Comparison of ENCODE assay signal across 17 cellular contexts in genomic region chr22:46437990-46438389, GRCh38.
"Had no signal": no experiment of that assay in that cellular context is flagged by ENCODE, and none has a peak within 500 bp of the region (broad histone marks: within the 10 kb centered on the region; RNA-seq: fewer than 3 reads in every experiment).

No MANE protein-coding gene starts in this region.

- H3K36me3 Mint-ChIP-seq: activated naive CD8-positive, alpha-beta T cell treated with anti-CD3 and anti-CD28 coated beads, Interleukin-2, amount 10 ng/mL, durations not matched to agents 7 days and 5 days had no signal

- H3K36me3 ChIP-seq: breast epithelium, heart left ventricle, pancreas, transverse colon had no signal

- H3K4me3 Mint-ChIP-seq: activated naive CD8-positive, alpha-beta T cell treated with anti-CD3 and anti-CD28 coated beads, Interleukin-2, amount 10 ng/mL, durations not matched to agents 7 days and 5 days; dendritic cell treated with granulocyte-macrophage colony-stimulating factor and Interleukin-4, amounts not matched to agents 40 ng/mL and 50 ng/mL, for 4 days; effector memory CD8-positive, alpha-beta T cell; mesothelial cell of epicardium had no signal

- ATAC-seq: effector memory CD8-positive, alpha-beta T cell; heart left ventricle; left cardiac atrium; lower lobe of right lung; pancreas had no signal

- H3K9me3 Mint-ChIP-seq: activated naive CD8-positive, alpha-beta T cell treated with anti-CD3 and anti-CD28 coated beads, Interleukin-2, amount 10 ng/mL, durations not matched to agents 7 days and 5 days; dendritic cell treated with granulocyte-macrophage colony-stimulating factor and Interleukin-4, amounts not matched to agents 40 ng/mL and 50 ng/mL, for 4 days; effector memory CD8-positive, alpha-beta T cell; mesothelial cell of epicardium had no signal

- DNase-seq: activated CD4-positive, alpha-beta T cell treated with anti-CD3 and anti-CD28 coated beads, Interleukin-2, amount 50 U/mL, for 1 hour; activated CD8-positive, alpha-beta memory T cell treated with anti-CD3 and anti-CD28 coated beads for 24 hours; activated naive CD4-positive, alpha-beta T cell; activated naive CD8-positive, alpha-beta T cell treated with anti-CD3 and anti-CD28 coated beads, Interleukin-2, amount 10 ng/mL, durations not matched to agents 7 days and 5 days; cerebellar nuclear complex; effector memory CD8-positive, alpha-beta T cell; foreskin melanocyte; heart left ventricle; left cardiac atrium; lower lobe of right lung; pancreas; stimulated activated CD4-positive, alpha-beta T cell treated with anti-CD3 and anti-CD28 coated beads, Interleukin-12 subunit alpha, Interleukin-12 subunit beta, amount 100 ng/mL, for 4 hours; stimulated activated CD4-positive, alpha-beta T cell treated with anti-CD3 and anti-CD28 coated beads, Interleukin-2, amount 100 ng/mL, for 24 hours; transverse colon had no signal

- H3K27ac Mint-ChIP-seq: activated naive CD8-positive, alpha-beta T cell treated with anti-CD3 and anti-CD28 coated beads, Interleukin-2, amount 10 ng/mL, durations not matched to agents 7 days and 5 days; dendritic cell treated with granulocyte-macrophage colony-stimulating factor and Interleukin-4, amounts not matched to agents 40 ng/mL and 50 ng/mL, for 4 days; effector memory CD8-positive, alpha-beta T cell; mesothelial cell of epicardium had no signal

- H3K4me1 Mint-ChIP-seq: activated naive CD8-positive, alpha-beta T cell treated with anti-CD3 and anti-CD28 coated beads, Interleukin-2, amount 10 ng/mL, durations not matched to agents 7 days and 5 days; mesothelial cell of epicardium had no signal

- H3K4me3 ChIP-seq: breast epithelium, heart left ventricle, lower lobe of right lung, pancreas, transverse colon had no signal

- H3K27me3 Mint-ChIP-seq: activated naive CD8-positive, alpha-beta T cell treated with anti-CD3 and anti-CD28 coated beads, Interleukin-2, amount 10 ng/mL, durations not matched to agents 7 days and 5 days had no signal

- H3K4me1 ChIP-seq: breast epithelium, heart left ventricle, pancreas, transverse colon had no signal

- H3K9me3 ChIP-seq: breast epithelium, heart left ventricle, lower lobe of right lung, pancreas, transverse colon had no signal

- H3K27ac ChIP-seq: breast epithelium, heart left ventricle, lower lobe of right lung, pancreas, transverse colon had no signal

- H3K27me3 ChIP-seq: breast epithelium, heart left ventricle, pancreas, transverse colon had no signal
